ENCODE assay signal across 8 cellular contexts in the genomic region with DNA sequence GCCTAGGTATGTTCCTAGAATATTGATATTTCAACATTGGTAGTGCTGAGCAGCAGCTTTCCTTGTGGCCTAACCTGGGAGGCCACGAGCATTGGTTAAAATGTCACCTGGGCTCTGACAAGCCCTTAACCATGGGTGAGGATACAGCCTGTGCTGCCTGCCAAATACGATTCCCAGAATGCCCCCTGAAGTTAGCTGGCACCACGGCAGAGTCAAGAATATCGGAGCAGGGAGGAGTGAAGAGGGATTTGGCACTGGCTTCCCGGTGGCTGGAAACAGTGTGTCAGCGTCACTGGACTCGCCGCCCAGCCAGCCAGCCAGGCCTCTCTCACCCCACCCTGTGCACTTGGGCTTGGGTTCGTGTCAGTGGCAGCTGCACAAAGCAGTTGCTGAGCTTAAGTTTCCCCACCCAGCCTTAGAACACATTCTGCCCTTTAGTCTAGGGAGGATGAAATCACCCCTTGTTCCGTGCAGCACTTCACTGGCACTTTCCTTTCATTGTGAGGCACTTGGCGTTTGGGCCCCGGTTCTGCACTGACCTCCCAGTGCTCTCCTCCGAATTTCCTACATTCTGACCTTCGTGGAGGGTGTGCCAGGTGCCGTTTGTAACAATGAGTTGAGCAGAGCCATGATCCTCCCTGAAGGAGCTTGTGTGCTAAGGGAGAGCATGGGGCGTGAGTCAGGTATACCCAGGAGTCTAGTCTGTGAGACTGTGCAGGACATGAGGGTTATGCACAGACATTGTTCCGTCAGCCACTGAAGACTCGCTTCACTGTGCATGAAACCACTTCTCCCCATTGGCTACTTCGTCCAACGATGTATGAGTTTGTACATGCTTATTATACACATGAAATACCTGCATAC.
DNase-seq lines count a peak whose midpoint lies in the region; ATAC-seq, FAIRE-seq and TF ChIP-seq lines count a peak whose summit lies in the region.
"Had no signal": no experiment of that assay in that cellular context is flagged by ENCODE, and none has a peak within 500 bp of the region (broad histone marks: within the 10 kb centered on the region; RNA-seq: fewer than 3 reads in every experiment).

No MANE protein-coding gene starts in this region.

- no peak for FAIRE-seq in GM12892 (lab: Jason Lieb, UNC)

- peak overlapping the region; percentile 12 for H3K27ac ChIP-seq in caudate nucleus (ENCODE audit: low read depth, low read length)
- H3K27ac ChIP-seq in substantia nigra (ENCODE audit: low read depth, low read length, poor library complexity, severe bottlenecking), result no peak overlapping the region

- H3K4me3 ChIP-seq in MG63, result no peak overlapping the region

- H3K36me3 ChIP-seq in MG63, result no peaks in the 10 kb centered on the region

- H3K27me3 ChIP-seq in MG63, result no peaks in the 10 kb centered on the region

- no peak for ATAC-seq in GM21576 (IDR thresholded peaks at IDR 0.05; ENCODE audit: unreplicated experiment)

- DNase-seq in MG63, result peak; percentile 71
- peak in 23 of 61 donors; percentile 10 to 80 (median 30) for DNase-seq in caudate nucleus (lab: John Stamatoyannopoulos, UW)
- DNase-seq in lung microvascular endothelial cell (ENCODE audit: low read depth in 2 of 2), result peak; percentile 74 to 79
- peak in 39 of 49 donors; percentile 7 to 85 (median 48) for DNase-seq in substantia nigra (lab: John Stamatoyannopoulos, UW)
- no peak for DNase-seq in GM12892 (ENCODE audit: insufficient read length)
- no peak for DNase-seq in inferior parietal cortex (ENCODE audit: extremely low spot score)
- DNase-seq: NCI-H524 had no signal

- no peak for TF ChIP-seq POLR2A in GM12892 (IDR thresholded peaks at IDR 0.05; ENCODE audit: low read depth, low read length)

- H3K9me3 ChIP-seq in MG63, result no peaks in the 10 kb centered on the region

Comparison
In these comparisons a context has a peak if more than half of its experiments do, and no peak if none do; other contexts are left out.
1. DNase-seq: peak in MG63 (single experiment), lung microvascular endothelial cell (2 of 2) and substantia nigra (39 of 49); none in GM12892 (single experiment) and inferior parietal cortex (single experiment).